Comparison of ENCODE assay signal across 1 cellular context in the genomic region with DNA sequence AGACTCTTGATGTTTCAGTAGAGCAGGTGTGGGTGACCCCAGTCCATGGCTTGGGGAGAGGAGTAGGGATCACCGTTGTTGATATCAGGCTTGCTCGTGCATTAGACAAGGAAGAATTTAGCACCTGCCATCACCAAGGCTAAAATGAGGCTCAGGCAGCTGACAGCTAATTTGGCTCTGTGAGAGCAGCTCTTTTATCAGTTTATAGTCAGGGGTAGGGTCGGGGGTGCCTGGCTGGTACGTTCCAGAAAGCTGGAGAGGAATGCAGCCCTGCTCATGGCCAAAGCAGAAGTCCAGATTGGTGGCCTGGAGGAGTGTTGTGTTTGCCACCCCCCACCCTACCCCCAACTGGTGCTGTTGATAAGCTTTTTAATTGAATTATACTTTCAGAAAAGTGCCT. TPM values are rescaled to one million over a fixed set of nuclear protein-coding genes. Genes with fewer than 3 reads are reported as not detected.
"Had no signal": no experiment of that assay in that cellular context is flagged by ENCODE, and none has a peak within 500 bp of the region (broad histone marks: within the 10 kb centered on the region; RNA-seq: fewer than 3 reads in every experiment).

No MANE protein-coding gene starts in this region.

RNA-seq across cellular contexts. Expression of gene ABCC6, which starts 17.4 kb away (rescaled TPM):
- polyA plus RNA-seq: neural cell had no signal
